In genomic region chr2:31235504-31235902, GRCh38 we compare ENCODE assay signal across 11 cellular contexts. TPM values are rescaled to one million over a fixed set of nuclear protein-coding genes. Genes with fewer than 3 reads are reported as not detected.
DNase-seq lines count a peak whose midpoint lies in the region; ATAC-seq and TF ChIP-seq lines count a peak whose summit lies in the region.
"Had no signal": no experiment of that assay in that cellular context is flagged by ENCODE, and none has a peak within 500 bp of the region (broad histone marks: within the 10 kb centered on the region; RNA-seq: fewer than 3 reads in every experiment).

No MANE protein-coding gene starts in this region.

- H3K9ac ChIP-seq in OCI-LY3 (ENCODE audit: low read length), result no peak overlapping the region

- no peak overlapping the region for H2AFZ ChIP-seq in OCI-LY3 (ENCODE audit: low read depth, low read length)

- no peaks in the 10 kb centered on the region for H4K20me1 ChIP-seq in OCI-LY3 (ENCODE audit: insufficient read depth, low read length)

- no peaks in the 10 kb centered on the region for H3K9me3 ChIP-seq in OCI-LY3 (ENCODE audit: insufficient read depth, low read length)
- H3K9me3 ChIP-seq: neutrophil, uterus had no signal

- DNase-seq in COLO829 (ENCODE audit: low spot score) (peak; percentile 30), dorsolateral prefrontal cortex (peak in 1 of 10 donors; percentile 31), neural crest cell (ENCODE audit: low read depth, low spot score) (no peak), GM20000 (ENCODE audit: low spot score) (no peak)
- DNase-seq in activated CD8-positive, alpha-beta memory T cell treated with anti-CD3 and anti-CD28 coated beads for 24 hours, result no peak
- DNase-seq: cerebellar nuclear complex, uterus had no signal

- peaks cover 6% of the 10 kb centered on the region; the same call in 1 of the 2 replicates for H3K79me2 ChIP-seq in OCI-LY3 (ENCODE audit: low read length)

- H3K4me1 Mint-ChIP-seq in neural crest cell, result peaks cover 51% of the 10 kb centered on the region

- no peaks in the 10 kb centered on the region for H3K9me3 Mint-ChIP-seq in neural crest cell

- H3K4me3 Mint-ChIP-seq in neural crest cell, result peak overlapping the region; percentile 81

- no peak overlapping the region for H3K27ac Mint-ChIP-seq in neural crest cell (ENCODE audit: unreplicated experiment)

- ATAC-seq in HG03097 (IDR thresholded peaks at IDR 0.05; ENCODE audit: low FRiP score, unreplicated experiment) (no peak), HG02571 (IDR thresholded peaks at IDR 0.05; ENCODE audit: unreplicated experiment) (no peak)

- H3K27ac ChIP-seq in OCI-LY3 (ENCODE audit: low read length), result no peak overlapping the region
- peak overlapping the region in 52 of 59 donors; percentile 14 to 93 (median 86) for H3K27ac ChIP-seq in dorsolateral prefrontal cortex
- H3K27ac ChIP-seq: neutrophil, uterus had no signal

- H3K36me3 ChIP-seq in OCI-LY3 (replicated peaks; ENCODE audit: low read depth, low read length), result no peaks in the 10 kb centered on the region
- H3K36me3 ChIP-seq: neutrophil, uterus had no signal

- H3K36me3 Mint-ChIP-seq in neural crest cell (ENCODE audit: low read depth), result no peaks in the 10 kb centered on the region

- peaks cover 6% of the 10 kb centered on the region for H3K27me3 Mint-ChIP-seq in neural crest cell (ENCODE audit: low read depth)

- H3K4me1 ChIP-seq in OCI-LY3 (ENCODE audit: low read length), result peaks cover 28% of the 10 kb centered on the region

- H3K4me3 ChIP-seq in OCI-LY3 (ENCODE audit: low read length) (peak overlapping the region; percentile 86; the same call in 1 of the 2 replicates), dorsolateral prefrontal cortex (peak overlapping the region in 58 of 59 donors; percentile 19 to 92 (median 79))
- H3K4me3 ChIP-seq: uterus had no signal

- intact Hi-C loops in dorsolateral prefrontal cortex (cut with DNase I), result loop anchor here in 1 of 2 donors (2.0 to 10.0 kb wide), 3 partner anchors 21 to 1091 kb away; partner anchors contain the start of gene YPEL5

- peak overlapping the region; percentile 75 for H3K4me2 ChIP-seq in OCI-LY3 (ENCODE audit: low read length)

- TF ChIP-seq CTCF in OCI-LY3 (IDR thresholded peaks at IDR 0.05; ENCODE audit: low read depth, low read length), result no peak
- TF ChIP-seq CTCF in dorsolateral prefrontal cortex (IDR thresholded peaks at IDR 0.05 in 54 of 56, conservative IDR thresholded peaks at IDR 0.05 in 2 of 56; ENCODE audit: low read depth in 1 of 56, partially characterized antibody in 56 of 56), result no peak
- TF ChIP-seq CTCF in neural crest cell (conservative IDR thresholded peaks at IDR 0.05), result no peak
- no peak for TF ChIP-seq CTCF in GM20000 (IDR thresholded peaks at IDR 0.05; ENCODE audit: extremely low read depth, missing control alignments)

- H3K27me3 ChIP-seq in OCI-LY3 (ENCODE audit: low read depth, low read length) (no peaks in the 10 kb centered on the region), dorsolateral prefrontal cortex (no peaks in the 10 kb centered on the region)
- H3K27me3 ChIP-seq: uterus had no signal

RNA-seq across cellular contexts. Expression of gene EHD3, which starts 1.6 kb away (rescaled TPM):
- 100 to 1,000 TPM in 46 of 120 experiments, 10 to 100 TPM in 74; 35.8 to 122 (median 93.2) TPM for total RNA-seq in dorsolateral prefrontal cortex
- total RNA-seq in neural crest cell, result 10.6 and 10.7 TPM in 2 replicates

RNA-seq across cellular contexts. Expression of gene CAPN14, which starts 18.2 kb away (rescaled TPM):
- total RNA-seq in dorsolateral prefrontal cortex, result 1 to 10 TPM in 85 of 120 experiments, under 1 TPM in 35; 0.26 to 3.4 (median 1.3) TPM
- 0.36 and 0.47 TPM in 2 replicates for total RNA-seq in neural crest cell
